1 cellular context compared by ENCODE assay signal in the genomic region with DNA sequence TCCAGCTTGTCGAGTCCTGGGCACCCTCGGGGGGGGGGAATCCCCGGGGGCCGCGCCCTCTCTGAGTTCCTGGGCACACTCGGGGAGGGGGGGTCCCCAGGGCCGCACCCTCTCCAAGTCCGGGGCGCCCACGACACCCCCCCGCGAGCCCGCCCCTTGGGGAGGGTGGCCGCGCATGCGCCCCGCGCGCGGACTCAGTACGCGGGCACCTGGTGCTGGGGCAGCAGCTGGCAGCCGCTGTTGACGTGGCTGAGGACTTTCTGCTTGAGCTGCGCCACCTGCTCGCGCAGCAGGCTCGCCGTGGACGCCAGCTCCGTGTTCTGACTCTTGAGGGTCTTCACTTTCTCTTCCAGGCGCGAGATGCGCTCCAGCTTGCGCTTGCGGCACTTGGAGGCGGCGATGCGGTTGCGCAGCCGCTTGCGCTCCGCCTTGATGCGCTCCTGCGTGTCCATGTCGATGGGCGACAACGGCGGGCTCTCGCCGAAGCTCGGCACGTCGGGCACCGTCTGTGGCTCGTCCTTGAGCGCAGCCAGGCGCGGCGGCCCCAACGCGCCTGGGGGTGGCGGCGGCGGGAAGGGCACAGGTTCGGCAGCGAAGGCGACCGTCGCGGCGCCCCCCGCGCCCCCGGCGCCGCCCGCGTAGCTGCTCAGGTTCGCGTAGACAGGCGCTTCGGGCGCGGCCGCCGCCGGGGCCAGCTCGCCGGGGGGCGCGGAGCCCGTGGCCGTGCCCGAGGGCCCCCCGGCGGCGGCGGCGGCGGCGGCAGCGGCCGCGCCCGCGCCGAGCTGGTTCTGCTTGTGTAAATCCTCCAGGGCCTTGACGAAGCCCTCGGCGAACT.
TF ChIP-seq lines count a peak whose summit lies in the region.

No MANE protein-coding gene starts in this region.

TF ChIP-seq in K562, 482 proteins besides CTCF, POLR2A, EP300 and RAD21 (continued from another document):
- TF ChIP-seq, protein P1, sequence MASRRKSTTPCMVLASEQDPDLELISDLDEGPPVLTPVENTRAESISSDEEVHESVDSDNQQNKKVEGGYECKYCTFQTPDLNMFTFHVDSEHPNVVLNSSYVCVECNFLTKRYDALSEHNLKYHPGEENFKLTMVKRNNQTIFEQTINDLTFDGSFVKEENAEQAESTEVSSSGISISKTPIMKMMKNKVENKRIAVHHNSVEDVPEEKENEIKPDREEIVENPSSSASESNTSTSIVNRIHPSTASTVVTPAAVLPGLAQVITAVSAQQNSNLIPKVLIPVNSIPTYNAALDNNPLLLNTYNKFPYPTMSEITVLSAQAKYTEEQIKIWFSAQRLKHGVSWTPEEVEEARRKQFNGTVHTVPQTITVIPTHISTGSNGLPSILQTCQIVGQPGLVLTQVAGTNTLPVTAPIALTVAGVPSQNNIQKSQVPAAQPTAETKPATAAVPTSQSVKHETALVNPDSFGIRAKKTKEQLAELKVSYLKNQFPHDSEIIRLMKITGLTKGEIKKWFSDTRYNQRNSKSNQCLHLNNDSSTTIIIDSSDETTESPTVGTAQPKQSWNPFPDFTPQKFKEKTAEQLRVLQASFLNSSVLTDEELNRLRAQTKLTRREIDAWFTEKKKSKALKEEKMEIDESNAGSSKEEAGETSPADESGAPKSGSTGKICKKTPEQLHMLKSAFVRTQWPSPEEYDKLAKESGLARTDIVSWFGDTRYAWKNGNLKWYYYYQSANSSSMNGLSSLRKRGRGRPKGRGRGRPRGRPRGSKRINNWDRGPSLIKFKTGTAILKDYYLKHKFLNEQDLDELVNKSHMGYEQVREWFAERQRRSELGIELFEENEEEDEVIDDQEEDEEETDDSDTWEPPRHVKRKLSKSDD (conservative IDR thresholded peaks at IDR 0.05; ENCODE audit: low read length): no peak
- TF ChIP-seq NELFE (IDR thresholded peaks at IDR 0.05; ENCODE audit: insufficient read depth, insufficient read length) (no peak), NRF1 (conservative IDR thresholded peaks at IDR 0.05 in 1 of 2, IDR thresholded peaks at IDR 0.05 in 1 of 2) (peak; percentile 95 to 96), HNRNPL (IDR thresholded peaks at IDR 0.05; ENCODE audit: low read depth, low read length) (peak; percentile 96), SRSF3 (IDR thresholded peaks at IDR 0.05; ENCODE audit: insufficient read depth, low read length) (no peak), CEBPG (CRISPR knock-in tag; IDR thresholded peaks at IDR 0.05) (0 out of 2 replicates have a peak, but pooled peaks have one; percentile 12), CEBPG (tag; conservative IDR thresholded peaks at IDR 0.05 in 1 of 2, IDR thresholded peaks at IDR 0.05 in 1 of 2) (no peak), MBD1 (CRISPR knock-in tag; IDR thresholded peaks at IDR 0.05) (no peak), NCOA2 (IDR thresholded peaks at IDR 0.05; ENCODE audit: partially characterized antibody in 2 of 2) (no peak), RBM15 (IDR thresholded peaks at IDR 0.05; ENCODE audit: insufficient read depth, low read length) (no peak), SMARCC2 (IDR thresholded peaks at IDR 0.05; ENCODE audit: low read depth) (no peak), ID3 (CRISPR knock-in tag; IDR thresholded peaks at IDR 0.05) (no peak), ID3 (tag; IDR thresholded peaks at IDR 0.05) (0 out of 2 replicates have a peak, but pooled peaks have one; percentile 20), CHAMP1 (IDR thresholded peaks at IDR 0.05) (no peak), RBFOX2 (IDR thresholded peaks at IDR 0.05; ENCODE audit: low read depth, low read length) (peak; percentile 85), POLR2B (IDR thresholded peaks at IDR 0.05; ENCODE audit: low read depth, partially characterized antibody) (peak; percentile 55), GTF2F1 (IDR thresholded peaks at IDR 0.05; ENCODE audit: low read depth, low read length) (0 out of 2 replicates have a peak, but pooled peaks have one; percentile 20)
TF ChIP-seq in K562: peak in this region for 84.
